19 cellular contexts compared by ENCODE assay signal in the genomic region with DNA sequence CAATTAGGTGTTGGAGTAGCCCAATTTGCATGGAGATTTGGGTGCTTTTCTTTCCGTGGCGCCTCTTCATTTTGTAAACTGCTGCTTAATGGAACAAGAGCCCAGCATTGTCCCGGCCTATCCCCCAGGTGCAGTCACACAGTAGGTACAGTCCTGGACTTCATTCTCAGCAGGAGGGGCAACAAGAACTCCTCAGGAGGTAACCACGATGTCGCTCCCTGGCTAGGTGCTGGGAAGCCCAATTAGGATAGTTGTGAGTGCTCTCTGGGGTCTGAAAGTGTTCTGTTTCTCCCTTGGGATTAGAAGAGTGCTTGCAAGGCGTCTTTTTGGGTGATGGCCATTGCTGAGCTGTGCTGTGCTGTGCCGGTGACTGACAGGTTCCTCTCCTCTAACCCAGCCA. TPM values are rescaled to one million over a fixed set of nuclear protein-coding genes. Genes with fewer than 3 reads are reported as not detected.
A peak's percentile ranks its signal among the peaks of the same experiment; 100 is the strongest.
DNase-seq lines count a peak whose midpoint lies in the region; ATAC-seq and TF ChIP-seq lines count a peak whose summit lies in the region.
"Had no signal": no experiment of that assay in that cellular context is flagged by ENCODE, and none has a peak within 500 bp of the region (broad histone marks: within the 10 kb centered on the region; RNA-seq: fewer than 3 reads in every experiment).

No MANE protein-coding gene starts in this region.

- WGBS in right lobe of liver (ENCODE audit: insufficient coverage, low coverage, low lambda C conversion rate, missing lambda C conversion rate), result 100% methylated on average over 2 of the region's 7 CpGs
- 95 to 97% methylated on average over 7 of the region's 7 CpGs for WGBS in tibial nerve, 2 donors

- POLR2A ChIA-PET in activated CD8-positive, alpha-beta T cell treated with anti-CD3 and anti-CD28 coated beads, Interleukin-2, amount 10 ng/mL, durations not matched to agents 7 days and 5 days (lab: Charles Lee), result no interaction called here

- no peak for ATAC-seq in right lobe of liver
- no peak for ATAC-seq in activated CD8-positive, alpha-beta T cell treated with anti-CD3 and anti-CD28 coated beads, Interleukin-2, amount 10 ng/mL, durations not matched to agents 7 days and 5 days
- ATAC-seq: SK-N-SH treated with all-trans-retinoic acid at 6 μM for 48 hours had no signal

- H3K36me3 Mint-ChIP-seq in activated CD8-positive, alpha-beta T cell treated with anti-CD3 and anti-CD28 coated beads, Interleukin-2, amount 10 ng/mL, durations not matched to agents 7 days and 5 days (ENCODE audit: low read depth), result no peaks in the 10 kb centered on the region
- H3K36me3 Mint-ChIP-seq: CD14-positive monocyte had no signal

- H3K4me1 Mint-ChIP-seq in activated CD8-positive, alpha-beta T cell treated with anti-CD3 and anti-CD28 coated beads, Interleukin-2, amount 10 ng/mL, durations not matched to agents 7 days and 5 days (ENCODE audit: low read depth), result peaks cover 15% of the 10 kb centered on the region

- H3K27me3 Mint-ChIP-seq in activated CD8-positive, alpha-beta T cell treated with anti-CD3 and anti-CD28 coated beads, Interleukin-2, amount 10 ng/mL, durations not matched to agents 7 days and 5 days (ENCODE audit: low read depth), result peaks cover 2% of the 10 kb centered on the region

- no peak overlapping the region for H3K27ac Mint-ChIP-seq in activated CD8-positive, alpha-beta T cell treated with anti-CD3 and anti-CD28 coated beads, Interleukin-2, amount 10 ng/mL, durations not matched to agents 7 days and 5 days
- H3K27ac Mint-ChIP-seq: CD14-positive monocyte had no signal

- H3K4me3 ChIP-seq in right lobe of liver, result no peak overlapping the region
- H3K4me3 ChIP-seq in tibial nerve, result no peak overlapping the region
- H3K4me3 ChIP-seq: HAP-1, Peyer's patch had no signal

- H3K36me3 ChIP-seq in right lobe of liver (no peaks in the 10 kb centered on the region), tibial nerve (peaks cover 0 to 13% (median 0%) of the 10 kb centered on the region in 3 donors)
- H3K36me3 ChIP-seq: HAP-1, Peyer's patch had no signal

- intact Hi-C loops in right lobe of liver (cut with DNase I), result loop anchor here in 1 of 2 donors (5.0 kb wide), 1 partner anchor 52 kb away; the partner anchor contains the start of gene CABLES1

- H3K27me3 ChIP-seq in right lobe of liver, result no peaks in the 10 kb centered on the region
- no peaks in the 10 kb centered on the region for H3K27me3 ChIP-seq in tibial nerve
- H3K27me3 ChIP-seq: Peyer's patch had no signal

- H3K9me3 Mint-ChIP-seq in activated CD8-positive, alpha-beta T cell treated with anti-CD3 and anti-CD28 coated beads, Interleukin-2, amount 10 ng/mL, durations not matched to agents 7 days and 5 days (ENCODE audit: insufficient read depth), result no peaks in the 10 kb centered on the region

- TF ChIP-seq POLR2A in right lobe of liver (IDR thresholded peaks at IDR 0.05) (no peak), tibial nerve (IDR thresholded peaks at IDR 0.05) (no peak)

- H3K4me1 ChIP-seq in right lobe of liver (peaks cover 0 to 37% (median 10%) of the 10 kb centered on the region in 4 donors), tibial nerve (peaks cover 0 to 19% (median 0%) of the 10 kb centered on the region in 4 donors)

- CTCF ChIA-PET in activated CD8-positive, alpha-beta T cell treated with anti-CD3 and anti-CD28 coated beads, Interleukin-2, amount 10 ng/mL, durations not matched to agents 7 days and 5 days (lab: Charles Lee), result no interaction called here

- no peak overlapping the region for H3K4me3 Mint-ChIP-seq in activated CD8-positive, alpha-beta T cell treated with anti-CD3 and anti-CD28 coated beads, Interleukin-2, amount 10 ng/mL, durations not matched to agents 7 days and 5 days
- H3K4me3 Mint-ChIP-seq: CD14-positive monocyte had no signal

- TF ChIP-seq CTCF in right lobe of liver (IDR thresholded peaks at IDR 0.05) (no peak), tibial nerve (IDR thresholded peaks at IDR 0.05) (no peak)

- peak; percentile 56 for DNase-seq in NCI-H2107 treated with DMSO at 0.1 percent for 48 hours (lab: John Stamatoyannopoulos, UW; ENCODE audit: unreplicated experiment)
- no peak for DNase-seq in NCI-H2107 (lab: John Stamatoyannopoulos, UW)
- DNase-seq in right lobe of liver, result no peak
- no peak for DNase-seq in tibial nerve (ENCODE audit: low spot score in 2 of 2)
- DNase-seq in iPS-NIHi7 (ENCODE audit: extremely low spot score), result no peak
- DNase-seq in activated CD8-positive, alpha-beta T cell treated with anti-CD3 and anti-CD28 coated beads, Interleukin-2, amount 10 ng/mL, durations not matched to agents 7 days and 5 days, result no peak
- DNase-seq: 8988T, DMS79, NCI-H1105, NCI-H1694 treated with DMSO at 0.1 percent for 48 hours, NCI-H2081 treated with DMSO at 0.1 percent for 48 hours, NCI-H524 treated with DMSO at 0.1 percent for 48 hours, Peyer's patch had no signal

- no peak for TF ChIP-seq EP300 in tibial nerve (IDR thresholded peaks at IDR 0.05)

- H3K27ac ChIP-seq in angular gyrus (ENCODE audit: low read depth, low read length) (peak overlapping the region; percentile 3), right lobe of liver (peak overlapping the region in 2 of 3 donors; percentile 75 to 77), tibial nerve (peak overlapping the region in 1 of 4 donors; percentile 40)
- H3K27ac ChIP-seq: HL-60, KMS-11, Peyer's patch had no signal

- H3K9me3 ChIP-seq in right lobe of liver (no peaks in the 10 kb centered on the region), tibial nerve (no peaks in the 10 kb centered on the region)
- H3K9me3 ChIP-seq: HAP-1, Peyer's patch had no signal

RNA-seq across cellular contexts. Expression of gene CABLES1, which starts 53.8 kb away (rescaled TPM):
- total RNA-seq in right lobe of liver, result 10 to 100 TPM in 5 of 6 experiments, 1 to 10 TPM in 1; 7.4 to 21.5 (median 11.3) TPM
- total RNA-seq in tibial nerve, result 10 to 100 TPM; 17.3 to 32.1 (median 21.2) TPM
- total RNA-seq in activated CD8-positive, alpha-beta T cell treated with anti-CD3 and anti-CD28 coated beads, Interleukin-2, amount 10 ng/mL, durations not matched to agents 7 days and 5 days, result 1 to 10 TPM; 2.3 to 2.7 TPM
